14 cellular contexts compared by ENCODE assay signal in the genomic region with DNA sequence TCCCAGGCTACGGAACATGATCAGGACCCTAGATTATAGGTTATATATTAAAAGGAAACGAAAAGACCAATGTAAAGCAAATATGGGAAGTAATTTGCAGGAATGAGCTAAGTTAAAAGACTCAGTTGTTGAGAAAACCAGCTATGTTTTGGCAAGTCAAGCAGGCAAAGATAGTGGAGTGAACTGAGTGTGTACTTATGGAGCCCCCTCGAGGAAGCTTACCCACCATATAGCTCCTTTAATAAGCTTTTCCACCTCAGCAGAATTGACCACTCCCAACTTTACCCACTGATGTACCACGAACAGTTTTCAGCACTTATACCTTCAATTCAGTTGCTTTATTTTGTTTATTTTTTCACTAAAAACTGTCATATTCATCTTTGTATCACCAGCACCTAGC. TPM values are rescaled to one million over a fixed set of nuclear protein-coding genes. Genes with fewer than 3 reads are reported as not detected.
A peak's percentile ranks its signal among the peaks of the same experiment; 100 is the strongest.
DNase-seq lines count a peak whose midpoint lies in the region; ATAC-seq, FAIRE-seq and TF ChIP-seq lines count a peak whose summit lies in the region.
"Had no signal": no experiment of that assay in that cellular context is flagged by ENCODE, and none has a peak within 500 bp of the region (broad histone marks: within the 10 kb centered on the region; RNA-seq: fewer than 3 reads in every experiment).

No MANE protein-coding gene starts in this region.

- H3K27me3 ChIP-seq in keratinocyte (ENCODE audit: control insufficient read depth, extremely low read depth, insufficient read depth, low read length) (no peaks in the 10 kb centered on the region), tibial nerve (no peaks in the 10 kb centered on the region), PC-3 (ENCODE audit: low read length) (no peaks in the 10 kb centered on the region)
- H3K27me3 ChIP-seq: BLaER1 had no signal

- H3K4me3 ChIP-seq in keratinocyte (ENCODE audit: control insufficient read depth in 2 of 3, extremely low read depth in 1 of 3, insufficient read depth in 2 of 3, low read depth in 1 of 3, low read length in 3 of 3) = no peak overlapping the region
- H3K4me3 ChIP-seq in tibial nerve = no peak overlapping the region
- no peak overlapping the region for H3K4me3 ChIP-seq in PC-3 (ENCODE audit: low read length)
- H3K4me3 ChIP-seq: BLaER1 had no signal

- WGBS in tibial nerve, 2 donors = 81 to 83% methylated on average over 4 of the region's 4 CpGs

- no peak for TF ChIP-seq CTCF in keratinocyte (optimal IDR thresholded peaks at IDR 0.05 in 1 of 3, IDR thresholded peaks at IDR 0.05 in 1 of 3, conservative IDR thresholded peaks at IDR 0.05 in 1 of 3; ENCODE audit: extremely low read depth in 1 of 3, insufficient read depth in 2 of 3, low read length in 3 of 3)
- no peak for TF ChIP-seq CTCF in tibial nerve (IDR thresholded peaks at IDR 0.05)
- no peak for TF ChIP-seq CTCF in PC-3 (conservative IDR thresholded peaks at IDR 0.05; ENCODE audit: low read depth, low read length)

- H3K79me2 ChIP-seq in keratinocyte (ENCODE audit: control insufficient read depth, insufficient read depth, low read length) (no peaks in the 10 kb centered on the region), PC-3 (ENCODE audit: low read length) (no peaks in the 10 kb centered on the region)

- H3K9ac ChIP-seq in keratinocyte (ENCODE audit: control insufficient read depth, extremely low read depth, insufficient read depth, low read length) = no peak overlapping the region
- H3K9ac ChIP-seq in PC-3 (ENCODE audit: low read length) = no peak overlapping the region
- H3K9ac ChIP-seq: BLaER1 had no signal

- DNase-seq in NCI-H748 (lab: John Stamatoyannopoulos, UW; ENCODE audit: unreplicated experiment) (peak; percentile 6), NCI-H748 treated with DMSO at 0.1 percent for 48 hours (lab: John Stamatoyannopoulos, UW) (no peak), SK-MEL-5 (ENCODE audit: low read depth, low spot score) (peak; percentile 19), keratinocyte (ENCODE audit: low read depth, low spot score) (no peak), tibial nerve (ENCODE audit: low spot score in 2 of 2) (no peak), PC-3 (no peak)
- DNase-seq: 8988T; AML-193; Caco-2; CD8-positive, alpha-beta memory T cell; H7 had no signal

- ATAC-seq in GM19395 (IDR thresholded peaks at IDR 0.05; ENCODE audit: unreplicated experiment) (no peak), PC-3 (no peak)

- dilution Hi-C loops in keratinocyte (cut with MboI; ENCODE audit: extremely low pct_ligation_motif_present, low sequenced_read_pairs) = no loop called here

- no peaks in the 10 kb centered on the region for H3K9me3 ChIP-seq in keratinocyte (ENCODE audit: control insufficient read depth, low read depth, low read length)
- H3K9me3 ChIP-seq in tibial nerve = no peaks in the 10 kb centered on the region
- H3K9me3 ChIP-seq in PC-3 (ENCODE audit: low read length) = no peaks in the 10 kb centered on the region
- H3K9me3 ChIP-seq: BLaER1, Caco-2 had no signal

- POLR2A ChIA-PET in PC-3 (lab: Charles Lee; ENCODE audit: unreplicated experiment) = no interaction called here

- no TSS peak for BruUV-seq in PC-3 (replicated peaks; lab: Mats Ljungman, UMichigan)

- H3K36me3 ChIP-seq in keratinocyte (ENCODE audit: control insufficient read depth in 2 of 2, extremely low read depth in 1 of 2, insufficient read depth in 2 of 2, low read length in 2 of 2) (no peaks in the 10 kb centered on the region), tibial nerve (no peaks in the 10 kb centered on the region), PC-3 (ENCODE audit: low read depth, low read length) (no peaks in the 10 kb centered on the region)
- H3K36me3 ChIP-seq: BLaER1 had no signal

- TF ChIP-seq EP300 in Ishikawa (IDR thresholded peaks at IDR 0.05; ENCODE audit: borderline replicate concordance) = no peak
- no peak for TF ChIP-seq EP300 in tibial nerve (IDR thresholded peaks at IDR 0.05)

- H3K9me2 ChIP-seq in PC-3 (replicated peaks; ENCODE audit: low read length) = no peaks in the 10 kb centered on the region

- TF ChIP-seq POLR2A in tibial nerve (IDR thresholded peaks at IDR 0.05) = no peak

- TF ChIP-seq RAD21 in Ishikawa (IDR thresholded peaks at IDR 0.05; ENCODE audit: low read depth) = 0 out of 2 replicates have a peak, but pooled peaks have one; percentile 7

- H3K4me1 ChIP-seq in keratinocyte (ENCODE audit: control insufficient read depth, extremely low read depth, insufficient read depth, low read length) = no peaks in the 10 kb centered on the region
- peaks cover 0 to 12% (median 2%) of the 10 kb centered on the region in 4 donors for H3K4me1 ChIP-seq in tibial nerve
- peaks cover 10% of the 10 kb centered on the region for H3K4me1 ChIP-seq in PC-3 (ENCODE audit: insufficient read depth, low read length)
- H3K4me1 ChIP-seq: Caco-2 had no signal

- intact Hi-C loops in PC-3 (cut with micrococcal nuclease) = loop anchor here (10.0 kb wide), 1 partner anchor 122 kb away; no protein-coding TSS in a partner anchor

- in situ Hi-C loops in SK-MEL-5 (cut with HindIII; ENCODE audit: low pct_unique_long_range_greater_than_20kb, low sequenced_read_pairs) = no loop called here

- peak; percentile 39 for FAIRE-seq in keratinocyte (lab: Jason Lieb, UNC)

- no peaks in the 10 kb centered on the region for H4K20me1 ChIP-seq in keratinocyte (ENCODE audit: control insufficient read depth, extremely low read depth, insufficient read depth, low read length)
- no peaks in the 10 kb centered on the region for H4K20me1 ChIP-seq in PC-3 (ENCODE audit: low read length)
- H4K20me1 ChIP-seq: BLaER1 had no signal

- no peak overlapping the region for H3K27ac ChIP-seq in keratinocyte (ENCODE audit: control insufficient read depth, insufficient read depth, low read length)
- H3K27ac ChIP-seq in tibial nerve = no peak overlapping the region
- H3K27ac ChIP-seq in PC-3 (ENCODE audit: low read length) = no peak overlapping the region
- H3K27ac ChIP-seq: BLaER1 had no signal

- H3K9me1 ChIP-seq in keratinocyte (ENCODE audit: control insufficient read depth, extremely low read depth, insufficient read depth, low read length) = peaks cover 4% of the 10 kb centered on the region

- no peaks in the 10 kb centered on the region for H3F3A ChIP-seq in PC-3 (ENCODE audit: low read length, unreplicated experiment)

- H3K4me2 ChIP-seq in keratinocyte (ENCODE audit: control insufficient read depth, extremely low read depth, insufficient read depth, low read depth, low read length) = no peak overlapping the region
- no peak overlapping the region for H3K4me2 ChIP-seq in PC-3 (ENCODE audit: low read length)
- H3K4me2 ChIP-seq: BLaER1 had no signal

- CTCF ChIA-PET in PC-3 (lab: Charles Lee) = no interaction called here

- H2AFZ ChIP-seq in keratinocyte (ENCODE audit: control insufficient read depth, low read length) (no peak overlapping the region), PC-3 (ENCODE audit: low read length) (no peak overlapping the region)

TF ChIP-seq in Ishikawa, 13 proteins besides CTCF, POLR2A, EP300 and RAD21:
- TF ChIP-seq CEBPB (IDR thresholded peaks at IDR 0.05) = no peak
- TF ChIP-seq EGR1 (IDR thresholded peaks at IDR 0.05) = no peak

RNA-seq across cellular contexts. Expression of gene PJA2, which starts 57.3 kb away (rescaled TPM):
- total RNA-seq in SK-MEL-5 (2014; rRNA removed; shearing (Covaris generic)) = 29.1 and 30.1 TPM in 2 replicates
- polyA plus RNA-seq in SK-MEL-5 (2015; cell fraction: cytosol; rRNA removed) = 28.8 and 36.8 TPM in 2 replicates
- polyA plus RNA-seq in SK-MEL-5 (2015; cell fraction: nucleus; rRNA removed) = 20.8 and 24.4 TPM in 2 replicates
- polyA plus RNA-seq in keratinocyte = 28.1 to 49.3 TPM (median 38.5 TPM) in 3 replicates
- 39.3 TPM for polyA plus RNA-seq in keratinocyte (2011; ENCODE audit: low read depth)
- polyA plus RNA-seq in keratinocyte (2011; cell fraction: cytosol; rRNA removed) = 24.3 and 46.9 TPM in 2 replicates
- polyA plus RNA-seq in keratinocyte (2011; cell fraction: nucleus; rRNA removed) = 37.7 and 49.6 TPM in 2 replicates
- 26.3 and 34.2 TPM in 2 replicates for polyA plus RNA-seq in keratinocyte (2012; ENCODE audit: low replicate concordance)
- polyA minus RNA-seq in keratinocyte = 17.2 to 67.4 TPM (median 42.4 TPM) in 3 replicates
- 33.6 TPM for polyA minus RNA-seq in keratinocyte (2011; cell fraction: cytosol; rRNA and poly(A)+ RNA removed)
- polyA minus RNA-seq in keratinocyte (2011; cell fraction: nucleus; rRNA and poly(A)+ RNA removed) = 32.6 and 65.2 TPM in 2 replicates
- total RNA-seq in tibial nerve (100 to 1,000 TPM in 3 of 4 donors, 10 to 100 TPM in 1; 95.4 to 159 (median 134) TPM), PC-3 (2014; rRNA removed) (12.8 and 14.3 TPM in 2 replicates)

Comparison
In these comparisons a context has a peak if more than half of its experiments do, and no peak if none do; other contexts are left out.
1. DNase-seq: peak in NCI-H748 (single experiment) and SK-MEL-5 (single experiment); none in NCI-H748 treated with DMSO at 0.1 percent for 48 hours (single experiment), keratinocyte (single experiment), tibial nerve (0 of 2) and PC-3 (single experiment).